Comparison of ENCODE assay signal across 8 cellular contexts in genomic region chr14:105397350-105397931, GRCh38. TPM values are rescaled to one million over a fixed set of nuclear protein-coding genes. Genes with fewer than 3 reads are reported as not detected.
DNase-seq lines count a peak whose midpoint lies in the region; ATAC-seq and TF ChIP-seq lines count a peak whose summit lies in the region.

No MANE protein-coding gene starts in this region.

- H3K9ac ChIP-seq in OCI-LY1 (ENCODE audit: low read length) (peak overlapping the region; percentile 72), neural cell (ENCODE audit: low read length) (peak overlapping the region; percentile 83)

- H3K9me3 ChIP-seq in OCI-LY1 (ENCODE audit: low read length) (peaks cover 4% of the 10 kb centered on the region; the same call in 1 of the 2 replicates), neural cell (ENCODE audit: low read length) (no peaks in the 10 kb centered on the region)
- no peaks in the 10 kb centered on the region for H3K9me3 ChIP-seq in effector memory CD4-positive, alpha-beta T cell (ENCODE audit: control insufficient read depth, low read length)

- H3K36me3 ChIP-seq in OCI-LY1 (ENCODE audit: insufficient read depth, low read length) (peaks cover 22% of the 10 kb centered on the region), neural cell (ENCODE audit: insufficient read depth, low read length) (no peaks in the 10 kb centered on the region)
- H3K36me3 ChIP-seq in effector memory CD4-positive, alpha-beta T cell (ENCODE audit: control insufficient read depth, insufficient read depth, low read length), result peaks cover 7% of the 10 kb centered on the region

- TF ChIP-seq CTCF in C4-2B (conservative IDR thresholded peaks at IDR 0.05), result no peak
- TF ChIP-seq CTCF in OCI-LY1 (IDR thresholded peaks at IDR 0.05; ENCODE audit: low read length), result no peak
- TF ChIP-seq CTCF in neural cell (IDR thresholded peaks at IDR 0.05; ENCODE audit: poor library complexity, severe bottlenecking), result no peak
- no peak for TF ChIP-seq CTCF in GM13977 (IDR thresholded peaks at IDR 0.05; ENCODE audit: extremely low read depth, insufficient read depth, missing control alignments)

- CTCF ChIA-PET in HEK293T (lab: Yijun Ruan, JAX), result no interaction called here

- no peak for TF ChIP-seq EP300 in neural cell (conservative IDR thresholded peaks at IDR 0.05; ENCODE audit: poor library complexity, severe bottlenecking)

- H3K9me2 ChIP-seq in OCI-LY1 (ENCODE audit: low read depth, low read length), result no peaks in the 10 kb centered on the region
- H3K9me2 ChIP-seq in neural cell (ENCODE audit: insufficient read depth, low read length), result no peaks in the 10 kb centered on the region

- H3F3A ChIP-seq in OCI-LY1 (ENCODE audit: insufficient read depth, low read length) (no peaks in the 10 kb centered on the region), neural cell (ENCODE audit: insufficient read depth, low read length, poor library complexity, severe bottlenecking) (no peaks in the 10 kb centered on the region)

- H3K79me2 ChIP-seq in OCI-LY1 (ENCODE audit: insufficient read depth, low read length) (no peaks in the 10 kb centered on the region), neural cell (replicated peaks; ENCODE audit: insufficient read depth, low read length) (no peaks in the 10 kb centered on the region)

- no peak for ATAC-seq in HG03196 (IDR thresholded peaks at IDR 0.05; ENCODE audit: unreplicated experiment)

- H3K4me1 ChIP-seq in OCI-LY1 (ENCODE audit: insufficient read depth, low read length, severe bottlenecking), result peaks cover 19% of the 10 kb centered on the region
- peaks cover 14% of the 10 kb centered on the region for H3K4me1 ChIP-seq in effector memory CD4-positive, alpha-beta T cell (ENCODE audit: control insufficient read depth, insufficient read depth, low read length, poor library complexity, severe bottlenecking)

- H3K27ac ChIP-seq in C4-2B (peak overlapping the region; percentile 95), OCI-LY1 (ENCODE audit: low read depth, low read length, poor library complexity, severe bottlenecking) (no peak overlapping the region), neural cell (ENCODE audit: low read length) (peak overlapping the region; percentile 78)
- H3K27ac ChIP-seq in effector memory CD4-positive, alpha-beta T cell (ENCODE audit: insufficient read depth, low read length, poor library complexity, severe bottlenecking), result peak overlapping the region; percentile 75

- H4K20me1 ChIP-seq in OCI-LY1 (ENCODE audit: insufficient read depth, low read length), result no peaks in the 10 kb centered on the region
- H4K20me1 ChIP-seq in neural cell (ENCODE audit: insufficient read depth), result no peaks in the 10 kb centered on the region

- POLR2A ChIA-PET in HEK293T (lab: Yijun Ruan, JAX), result interaction anchor here (0.7 to 1.4 kb wide), 7 partner anchors 8 to 215 kb away, joined by 3 to 7 read pairs (median 3); no protein-coding TSS in a partner anchor

- H3K4me2 ChIP-seq in OCI-LY1 (ENCODE audit: low read length), result peak overlapping the region; percentile 88
- H3K4me2 ChIP-seq in neural cell (ENCODE audit: low read length), result no peak overlapping the region

- H3K27me3 ChIP-seq in OCI-LY1 (ENCODE audit: insufficient read depth, low read length) (no peaks in the 10 kb centered on the region), neural cell (ENCODE audit: insufficient read depth, low read depth, low read length) (no peaks in the 10 kb centered on the region)
- H3K27me3 ChIP-seq in effector memory CD4-positive, alpha-beta T cell (replicated peaks; ENCODE audit: control insufficient read depth, insufficient read depth, low read length, poor library complexity, severe bottlenecking), result no peaks in the 10 kb centered on the region

- no peak for TF ChIP-seq RAD21 in neural cell (conservative IDR thresholded peaks at IDR 0.05)

- peak overlapping the region; percentile 77 for H3K4me3 ChIP-seq in OCI-LY1 (ENCODE audit: low read depth, low read length, poor library complexity, severe bottlenecking)
- peak overlapping the region; percentile 92 for H3K4me3 ChIP-seq in effector memory CD4-positive, alpha-beta T cell (ENCODE audit: insufficient read depth, low read depth, low read length, poor library complexity, severe bottlenecking)
- peak overlapping the region; percentile 91 for H3K4me3 ChIP-seq in neural cell (ENCODE audit: low read length)

- in situ Hi-C loops in GM13977 (cut with MboI; ENCODE audit: low pct_unique_long_range_greater_than_20kb, low sequenced_read_pairs, unreplicated experiment), result no loop called here

- H2AFZ ChIP-seq in OCI-LY1 (ENCODE audit: low read length) (no peak overlapping the region), neural cell (ENCODE audit: low read depth, low read length) (no peak overlapping the region)

- no peak for DNase-seq in effector memory CD4-positive, alpha-beta T cell
- DNase-seq in HEK293T (ENCODE audit: extremely low spot score) (no peak), GM13977 (ENCODE audit: low spot score) (no peak)
- no peak for DNase-seq in stimulated activated CD4-positive, alpha-beta T cell treated with anti-CD3 and anti-CD28 coated beads, Interleukin-12 subunit alpha, Interleukin-12 subunit beta, amount 100 ng/mL, for 4 hours

TF ChIP-seq in neural cell, 6 proteins besides CTCF, POLR2A, EP300 and RAD21:
- TF ChIP-seq MXI1 (conservative IDR thresholded peaks at IDR 0.05; ENCODE audit: poor library complexity, severe bottlenecking) (no peak), TAF1 (IDR thresholded peaks at IDR 0.05; ENCODE audit: low read depth) (no peak), REST (IDR thresholded peaks at IDR 0.05; ENCODE audit: borderline replicate concordance) (no peak), SMC3 (conservative IDR thresholded peaks at IDR 0.05; ENCODE audit: poor library complexity) (no peak), EZH2 (IDR thresholded peaks at IDR 0.05; ENCODE audit: borderline replicate concordance, insufficient read depth, low read length, poor library complexity, severe bottlenecking) (no peak), POLR2AphosphoS5 (IDR thresholded peaks at IDR 0.05) (no peak)
TF ChIP-seq in neural cell: peak in this region for 0.

TF ChIP-seq in HEK293T, 16 proteins besides CTCF, POLR2A, EP300 and RAD21:
- no peak for TF ChIP-seq HDGF (IDR thresholded peaks at IDR 0.05; ENCODE audit: borderline replicate concordance)
- no peak for TF ChIP-seq L3MBTL2 (conservative IDR thresholded peaks at IDR 0.05)
- no peak for TF ChIP-seq ARNT (IDR thresholded peaks at IDR 0.05)
- no peak for TF ChIP-seq FOXM1 (IDR thresholded peaks at IDR 0.05; ENCODE audit: borderline replicate concordance)
- TF ChIP-seq FOXA1 (IDR thresholded peaks at IDR 0.05), result no peak
- no peak for TF ChIP-seq FOXK2 (IDR thresholded peaks at IDR 0.05)
- no peak for TF ChIP-seq SUZ12 (IDR thresholded peaks at IDR 0.05)
- no peak for TF ChIP-seq BHLHE40 (IDR thresholded peaks at IDR 0.05; ENCODE audit: borderline replicate concordance)
- TF ChIP-seq ELF4 (IDR thresholded peaks at IDR 0.05), result no peak

RNA-seq across cellular contexts. Expression of gene TEX22, which starts 0.9 kb away (rescaled TPM):
- polyA plus RNA-seq in neural cell, result 0.22 TPM in 1 of 2 replicates, not detected in the other
- polyA minus RNA-seq in neural cell, result 0.69 TPM in 1 of 2 replicates, not detected in the other

RNA-seq across cellular contexts. Expression of gene MTA1, which starts 22.2 kb away (rescaled TPM):
- 94.0 and 101 TPM in 2 replicates for polyA plus RNA-seq in neural cell
- polyA minus RNA-seq in neural cell, result 80.9 and 90.3 TPM in 2 replicates
